In the genomic region with DNA sequence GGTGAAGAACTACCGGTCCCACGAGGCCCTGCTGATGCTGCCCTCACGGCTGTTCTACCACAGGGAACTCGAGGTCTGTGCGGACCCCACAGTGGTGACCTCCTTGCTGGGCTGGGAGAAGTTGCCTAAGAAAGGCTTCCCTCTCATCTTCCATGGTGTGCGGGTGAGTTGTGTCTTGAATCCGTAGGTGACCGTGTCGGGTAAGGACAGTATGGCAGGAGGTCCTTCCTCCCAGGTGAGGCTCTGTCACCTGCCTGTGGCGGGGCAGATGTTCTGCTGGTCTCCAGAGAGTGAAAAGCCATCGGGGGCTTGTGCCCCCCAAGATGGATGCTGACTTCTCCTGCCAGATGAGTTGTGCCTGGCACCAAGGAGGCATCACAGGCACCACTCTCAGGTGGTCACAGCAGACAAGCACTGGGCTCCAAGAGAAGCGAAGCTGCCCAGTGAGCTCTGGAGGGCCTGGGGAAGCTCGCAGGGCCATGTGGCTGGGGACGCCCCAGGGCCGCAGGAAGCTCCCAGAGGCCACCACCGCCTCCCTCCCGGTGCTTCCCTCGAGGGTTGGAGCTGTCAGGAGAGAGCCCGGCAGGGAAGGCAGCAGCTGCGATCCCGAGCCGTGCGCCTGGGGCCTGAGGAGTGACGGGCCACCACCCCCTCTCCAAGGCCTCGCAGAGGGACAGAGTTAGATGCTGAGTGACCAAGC, we compare ENCODE assay signal across 3 cellular contexts.
TF ChIP-seq lines count a peak whose summit lies in the region.

No MANE protein-coding gene starts in this region.

TF ChIP-seq in SK-N-SH, 30 proteins besides CTCF, POLR2A, EP300 and RAD21:
- TF ChIP-seq NFIC (IDR thresholded peaks at IDR 0.05; ENCODE audit: borderline replicate concordance) (no peak), RCOR1 (IDR thresholded peaks at IDR 0.05; ENCODE audit: low read length) (no peak), ELF1 (IDR thresholded peaks at IDR 0.05) (no peak), TCF12 (IDR thresholded peaks at IDR 0.05) (no peak), MEF2A (IDR thresholded peaks at IDR 0.05; ENCODE audit: borderline replicate concordance, low read depth) (no peak), TAF1 (IDR thresholded peaks at IDR 0.05; ENCODE audit: borderline replicate concordance, low read depth, low read length) (no peak), EZH2phosphoT487 (IDR thresholded peaks at IDR 0.05; ENCODE audit: borderline replicate concordance, low read depth) (no peak)
- TF ChIP-seq, protein P1, sequence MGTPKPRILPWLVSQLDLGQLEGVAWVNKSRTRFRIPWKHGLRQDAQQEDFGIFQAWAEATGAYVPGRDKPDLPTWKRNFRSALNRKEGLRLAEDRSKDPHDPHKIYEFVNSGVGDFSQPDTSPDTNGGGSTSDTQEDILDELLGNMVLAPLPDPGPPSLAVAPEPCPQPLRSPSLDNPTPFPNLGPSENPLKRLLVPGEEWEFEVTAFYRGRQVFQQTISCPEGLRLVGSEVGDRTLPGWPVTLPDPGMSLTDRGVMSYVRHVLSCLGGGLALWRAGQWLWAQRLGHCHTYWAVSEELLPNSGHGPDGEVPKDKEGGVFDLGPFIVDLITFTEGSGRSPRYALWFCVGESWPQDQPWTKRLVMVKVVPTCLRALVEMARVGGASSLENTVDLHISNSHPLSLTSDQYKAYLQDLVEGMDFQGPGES (IDR thresholded peaks at IDR 0.05; ENCODE audit: low read depth, low read length): no peak
- TF ChIP-seq, protein P2, sequence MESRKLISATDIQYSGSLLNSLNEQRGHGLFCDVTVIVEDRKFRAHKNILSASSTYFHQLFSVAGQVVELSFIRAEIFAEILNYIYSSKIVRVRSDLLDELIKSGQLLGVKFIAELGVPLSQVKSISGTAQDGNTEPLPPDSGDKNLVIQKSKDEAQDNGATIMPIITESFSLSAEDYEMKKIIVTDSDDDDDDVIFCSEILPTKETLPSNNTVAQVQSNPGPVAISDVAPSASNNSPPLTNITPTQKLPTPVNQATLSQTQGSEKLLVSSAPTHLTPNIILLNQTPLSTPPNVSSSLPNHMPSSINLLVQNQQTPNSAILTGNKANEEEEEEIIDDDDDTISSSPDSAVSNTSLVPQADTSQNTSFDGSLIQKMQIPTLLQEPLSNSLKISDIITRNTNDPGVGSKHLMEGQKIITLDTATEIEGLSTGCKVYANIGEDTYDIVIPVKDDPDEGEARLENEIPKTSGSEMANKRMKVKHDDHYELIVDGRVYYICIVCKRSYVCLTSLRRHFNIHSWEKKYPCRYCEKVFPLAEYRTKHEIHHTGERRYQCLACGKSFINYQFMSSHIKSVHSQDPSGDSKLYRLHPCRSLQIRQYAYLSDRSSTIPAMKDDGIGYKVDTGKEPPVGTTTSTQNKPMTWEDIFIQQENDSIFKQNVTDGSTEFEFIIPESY (IDR thresholded peaks at IDR 0.05; ENCODE audit: borderline replicate concordance, low read depth): no peak
- TF ChIP-seq, protein P3, sequence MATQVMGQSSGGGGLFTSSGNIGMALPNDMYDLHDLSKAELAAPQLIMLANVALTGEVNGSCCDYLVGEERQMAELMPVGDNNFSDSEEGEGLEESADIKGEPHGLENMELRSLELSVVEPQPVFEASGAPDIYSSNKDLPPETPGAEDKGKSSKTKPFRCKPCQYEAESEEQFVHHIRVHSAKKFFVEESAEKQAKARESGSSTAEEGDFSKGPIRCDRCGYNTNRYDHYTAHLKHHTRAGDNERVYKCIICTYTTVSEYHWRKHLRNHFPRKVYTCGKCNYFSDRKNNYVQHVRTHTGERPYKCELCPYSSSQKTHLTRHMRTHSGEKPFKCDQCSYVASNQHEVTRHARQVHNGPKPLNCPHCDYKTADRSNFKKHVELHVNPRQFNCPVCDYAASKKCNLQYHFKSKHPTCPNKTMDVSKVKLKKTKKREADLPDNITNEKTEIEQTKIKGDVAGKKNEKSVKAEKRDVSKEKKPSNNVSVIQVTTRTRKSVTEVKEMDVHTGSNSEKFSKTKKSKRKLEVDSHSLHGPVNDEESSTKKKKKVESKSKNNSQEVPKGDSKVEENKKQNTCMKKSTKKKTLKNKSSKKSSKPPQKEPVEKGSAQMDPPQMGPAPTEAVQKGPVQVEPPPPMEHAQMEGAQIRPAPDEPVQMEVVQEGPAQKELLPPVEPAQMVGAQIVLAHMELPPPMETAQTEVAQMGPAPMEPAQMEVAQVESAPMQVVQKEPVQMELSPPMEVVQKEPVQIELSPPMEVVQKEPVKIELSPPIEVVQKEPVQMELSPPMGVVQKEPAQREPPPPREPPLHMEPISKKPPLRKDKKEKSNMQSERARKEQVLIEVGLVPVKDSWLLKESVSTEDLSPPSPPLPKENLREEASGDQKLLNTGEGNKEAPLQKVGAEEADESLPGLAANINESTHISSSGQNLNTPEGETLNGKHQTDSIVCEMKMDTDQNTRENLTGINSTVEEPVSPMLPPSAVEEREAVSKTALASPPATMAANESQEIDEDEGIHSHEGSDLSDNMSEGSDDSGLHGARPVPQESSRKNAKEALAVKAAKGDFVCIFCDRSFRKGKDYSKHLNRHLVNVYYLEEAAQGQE (IDR thresholded peaks at IDR 0.05; ENCODE audit: low read depth, low read length): no peak

TF ChIP-seq in SK-N-SH treated with all-trans-retinoic acid at 6 μM for 48 hours, 23 proteins besides CTCF, POLR2A, EP300 and RAD21:
- TF ChIP-seq ZNF565 (CRISPR knock-in tag; conservative IDR thresholded peaks at IDR 0.05; ENCODE audit: low read depth): no peak

TF ChIP-seq in H1, 55 proteins besides CTCF, POLR2A, EP300 and RAD21:
- TF ChIP-seq JUN (IDR thresholded peaks at IDR 0.05; ENCODE audit: low read depth, low read length) (no peak), CHD1 (IDR thresholded peaks at IDR 0.05; ENCODE audit: low read depth, low read length) (no peak), POLR2AphosphoS5 (IDR thresholded peaks at IDR 0.05; ENCODE audit: low read depth, low read length) (no peak), SP4 (IDR thresholded peaks at IDR 0.05; ENCODE audit: low read length) (no peak), TCF12 (IDR thresholded peaks at IDR 0.05; ENCODE audit: low read depth, low read length) (no peak), SP1 (IDR thresholded peaks at IDR 0.05; ENCODE audit: low read depth, low read length) (no peak), EZH2 (IDR thresholded peaks at IDR 0.05; ENCODE audit: low read depth, low read length, severe bottlenecking) (no peak)
- TF ChIP-seq, protein P4, sequence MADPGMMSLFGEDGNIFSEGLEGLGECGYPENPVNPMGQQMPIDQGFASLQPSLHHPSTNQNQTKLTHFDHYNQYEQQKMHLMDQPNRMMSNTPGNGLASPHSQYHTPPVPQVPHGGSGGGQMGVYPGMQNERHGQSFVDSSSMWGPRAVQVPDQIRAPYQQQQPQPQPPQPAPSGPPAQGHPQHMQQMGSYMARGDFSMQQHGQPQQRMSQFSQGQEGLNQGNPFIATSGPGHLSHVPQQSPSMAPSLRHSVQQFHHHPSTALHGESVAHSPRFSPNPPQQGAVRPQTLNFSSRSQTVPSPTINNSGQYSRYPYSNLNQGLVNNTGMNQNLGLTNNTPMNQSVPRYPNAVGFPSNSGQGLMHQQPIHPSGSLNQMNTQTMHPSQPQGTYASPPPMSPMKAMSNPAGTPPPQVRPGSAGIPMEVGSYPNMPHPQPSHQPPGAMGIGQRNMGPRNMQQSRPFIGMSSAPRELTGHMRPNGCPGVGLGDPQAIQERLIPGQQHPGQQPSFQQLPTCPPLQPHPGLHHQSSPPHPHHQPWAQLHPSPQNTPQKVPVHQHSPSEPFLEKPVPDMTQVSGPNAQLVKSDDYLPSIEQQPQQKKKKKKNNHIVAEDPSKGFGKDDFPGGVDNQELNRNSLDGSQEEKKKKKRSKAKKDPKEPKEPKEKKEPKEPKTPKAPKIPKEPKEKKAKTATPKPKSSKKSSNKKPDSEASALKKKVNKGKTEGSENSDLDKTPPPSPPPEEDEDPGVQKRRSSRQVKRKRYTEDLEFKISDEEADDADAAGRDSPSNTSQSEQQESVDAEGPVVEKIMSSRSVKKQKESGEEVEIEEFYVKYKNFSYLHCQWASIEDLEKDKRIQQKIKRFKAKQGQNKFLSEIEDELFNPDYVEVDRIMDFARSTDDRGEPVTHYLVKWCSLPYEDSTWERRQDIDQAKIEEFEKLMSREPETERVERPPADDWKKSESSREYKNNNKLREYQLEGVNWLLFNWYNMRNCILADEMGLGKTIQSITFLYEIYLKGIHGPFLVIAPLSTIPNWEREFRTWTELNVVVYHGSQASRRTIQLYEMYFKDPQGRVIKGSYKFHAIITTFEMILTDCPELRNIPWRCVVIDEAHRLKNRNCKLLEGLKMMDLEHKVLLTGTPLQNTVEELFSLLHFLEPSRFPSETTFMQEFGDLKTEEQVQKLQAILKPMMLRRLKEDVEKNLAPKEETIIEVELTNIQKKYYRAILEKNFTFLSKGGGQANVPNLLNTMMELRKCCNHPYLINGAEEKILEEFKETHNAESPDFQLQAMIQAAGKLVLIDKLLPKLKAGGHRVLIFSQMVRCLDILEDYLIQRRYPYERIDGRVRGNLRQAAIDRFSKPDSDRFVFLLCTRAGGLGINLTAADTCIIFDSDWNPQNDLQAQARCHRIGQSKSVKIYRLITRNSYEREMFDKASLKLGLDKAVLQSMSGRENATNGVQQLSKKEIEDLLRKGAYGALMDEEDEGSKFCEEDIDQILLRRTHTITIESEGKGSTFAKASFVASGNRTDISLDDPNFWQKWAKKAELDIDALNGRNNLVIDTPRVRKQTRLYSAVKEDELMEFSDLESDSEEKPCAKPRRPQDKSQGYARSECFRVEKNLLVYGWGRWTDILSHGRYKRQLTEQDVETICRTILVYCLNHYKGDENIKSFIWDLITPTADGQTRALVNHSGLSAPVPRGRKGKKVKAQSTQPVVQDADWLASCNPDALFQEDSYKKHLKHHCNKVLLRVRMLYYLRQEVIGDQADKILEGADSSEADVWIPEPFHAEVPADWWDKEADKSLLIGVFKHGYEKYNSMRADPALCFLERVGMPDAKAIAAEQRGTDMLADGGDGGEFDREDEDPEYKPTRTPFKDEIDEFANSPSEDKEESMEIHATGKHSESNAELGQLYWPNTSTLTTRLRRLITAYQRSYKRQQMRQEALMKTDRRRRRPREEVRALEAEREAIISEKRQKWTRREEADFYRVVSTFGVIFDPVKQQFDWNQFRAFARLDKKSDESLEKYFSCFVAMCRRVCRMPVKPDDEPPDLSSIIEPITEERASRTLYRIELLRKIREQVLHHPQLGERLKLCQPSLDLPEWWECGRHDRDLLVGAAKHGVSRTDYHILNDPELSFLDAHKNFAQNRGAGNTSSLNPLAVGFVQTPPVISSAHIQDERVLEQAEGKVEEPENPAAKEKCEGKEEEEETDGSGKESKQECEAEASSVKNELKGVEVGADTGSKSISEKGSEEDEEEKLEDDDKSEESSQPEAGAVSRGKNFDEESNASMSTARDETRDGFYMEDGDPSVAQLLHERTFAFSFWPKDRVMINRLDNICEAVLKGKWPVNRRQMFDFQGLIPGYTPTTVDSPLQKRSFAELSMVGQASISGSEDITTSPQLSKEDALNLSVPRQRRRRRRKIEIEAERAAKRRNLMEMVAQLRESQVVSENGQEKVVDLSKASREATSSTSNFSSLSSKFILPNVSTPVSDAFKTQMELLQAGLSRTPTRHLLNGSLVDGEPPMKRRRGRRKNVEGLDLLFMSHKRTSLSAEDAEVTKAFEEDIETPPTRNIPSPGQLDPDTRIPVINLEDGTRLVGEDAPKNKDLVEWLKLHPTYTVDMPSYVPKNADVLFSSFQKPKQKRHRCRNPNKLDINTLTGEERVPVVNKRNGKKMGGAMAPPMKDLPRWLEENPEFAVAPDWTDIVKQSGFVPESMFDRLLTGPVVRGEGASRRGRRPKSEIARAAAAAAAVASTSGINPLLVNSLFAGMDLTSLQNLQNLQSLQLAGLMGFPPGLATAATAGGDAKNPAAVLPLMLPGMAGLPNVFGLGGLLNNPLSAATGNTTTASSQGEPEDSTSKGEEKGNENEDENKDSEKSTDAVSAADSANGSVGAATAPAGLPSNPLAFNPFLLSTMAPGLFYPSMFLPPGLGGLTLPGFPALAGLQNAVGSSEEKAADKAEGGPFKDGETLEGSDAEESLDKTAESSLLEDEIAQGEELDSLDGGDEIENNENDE (IDR thresholded peaks at IDR 0.05; ENCODE audit: insufficient replicate concordance, low read length): no peak
